Comparison of ENCODE assay signal across 11 cellular contexts in genomic region chr15:60363024-60363674, GRCh38. TPM values are rescaled to one million over a fixed set of nuclear protein-coding genes. Genes with fewer than 3 reads are reported as not detected.
A peak's percentile ranks its signal among the peaks of the same experiment; 100 is the strongest.
DNase-seq lines count a peak whose midpoint lies in the region; ATAC-seq and TF ChIP-seq lines count a peak whose summit lies in the region.
"Had no signal": no experiment of that assay in that cellular context is flagged by ENCODE, and none has a peak within 500 bp of the region (broad histone marks: within the 10 kb centered on the region; RNA-seq: fewer than 3 reads in every experiment).

No MANE protein-coding gene starts in this region.

- H3K9me3 Mint-ChIP-seq in activated CD8-positive, alpha-beta T cell treated with anti-CD3 and anti-CD28 coated beads, Interleukin-2, amount 10 ng/mL, durations not matched to agents 7 days and 5 days (ENCODE audit: insufficient read depth): no peaks in the 10 kb centered on the region
- no peaks in the 10 kb centered on the region for H3K9me3 Mint-ChIP-seq in activated CD8-positive, alpha-beta T cell treated with anti-CD3 and anti-CD28 coated beads for 36 hours

- H3K27ac ChIP-seq in right cardiac atrium (ENCODE audit: low read length) (peak overlapping the region; percentile 67), stomach smooth muscle (ENCODE audit: low read length) (peak overlapping the region; percentile 31)

- no peak for ATAC-seq in activated CD8-positive, alpha-beta T cell treated with anti-CD3 and anti-CD28 coated beads, Interleukin-2, amount 10 ng/mL, durations not matched to agents 7 days and 5 days
- no peak for ATAC-seq in activated CD8-positive, alpha-beta T cell treated with anti-CD3 and anti-CD28 coated beads for 36 hours
- ATAC-seq in right cardiac atrium: no peak

- H3K27ac Mint-ChIP-seq in activated CD8-positive, alpha-beta T cell treated with anti-CD3 and anti-CD28 coated beads, Interleukin-2, amount 10 ng/mL, durations not matched to agents 7 days and 5 days: peak overlapping the region; percentile 48
- H3K27ac Mint-ChIP-seq in activated CD8-positive, alpha-beta T cell treated with anti-CD3 and anti-CD28 coated beads for 36 hours: no peak overlapping the region

- CTCF ChIA-PET in activated CD8-positive, alpha-beta T cell treated with anti-CD3 and anti-CD28 coated beads, Interleukin-2, amount 10 ng/mL, durations not matched to agents 7 days and 5 days (lab: Charles Lee): interaction anchor here (0.8 to 3.5 kb wide), 6 partner anchors 81 to 554 kb away, joined by 3 to 21 read pairs (median 12); no protein-coding TSS in a partner anchor
- CTCF ChIA-PET in activated CD8-positive, alpha-beta T cell treated with anti-CD3 and anti-CD28 coated beads for 36 hours (lab: Charles Lee): interaction anchor here (0.8 to 7.4 kb wide), 4 partner anchors 11 to 158 kb away, joined by 3 to 66 read pairs (median 4); no protein-coding TSS in a partner anchor

- no peak for TF ChIP-seq CTCF in activated CD8-positive, alpha-beta T cell treated with anti-CD3 and anti-CD28 coated beads for 36 hours (IDR thresholded peaks at IDR 0.05)

- intact Hi-C loops in activated CD8-positive, alpha-beta T cell treated with anti-CD3 and anti-CD28 coated beads for 36 hours (cut with micrococcal nuclease): no loop called here
- intact Hi-C loops in right cardiac atrium (cut with DNase I): loop anchor here in 1 of 4 donors (5.0 kb wide), 1 partner anchor 34 kb away; the partner anchor contains the start of gene ANXA2

- peaks cover 26% of the 10 kb centered on the region for H3K4me1 Mint-ChIP-seq in activated CD8-positive, alpha-beta T cell treated with anti-CD3 and anti-CD28 coated beads, Interleukin-2, amount 10 ng/mL, durations not matched to agents 7 days and 5 days (ENCODE audit: low read depth)
- H3K4me1 Mint-ChIP-seq in activated CD8-positive, alpha-beta T cell treated with anti-CD3 and anti-CD28 coated beads for 36 hours (ENCODE audit: low read depth): peaks cover 11% of the 10 kb centered on the region

- DNase-seq in activated CD8-positive, alpha-beta T cell treated with anti-CD3 and anti-CD28 coated beads, Interleukin-2, amount 10 ng/mL, durations not matched to agents 7 days and 5 days: no peak
- DNase-seq in activated CD8-positive, alpha-beta T cell treated with anti-CD3 and anti-CD28 coated beads for 36 hours: no peak
- DNase-seq in SK-N-DZ (ENCODE audit: low spot score) (peak; percentile 70), right cardiac atrium (no peak), amygdala (lab: John Stamatoyannopoulos, UW) (no peak), ureter (ENCODE audit: low spot score) (no peak), Kasumi-1 (lab: John Stamatoyannopoulos, UW) (no peak)
- DNase-seq: cortex of kidney, NCI-H1048, retina had no signal

- H3K4me1 ChIP-seq in right cardiac atrium (ENCODE audit: control insufficient read depth, insufficient read depth, low read length) (peaks cover 7% of the 10 kb centered on the region), stomach smooth muscle (ENCODE audit: control insufficient read depth, insufficient read depth, low read length) (peaks cover 16% of the 10 kb centered on the region)

- peaks cover 6 to 13% of the 10 kb centered on the region in 2 donors for H3K36me3 ChIP-seq in stomach smooth muscle (ENCODE audit: control insufficient read depth in 2 of 2, insufficient read depth in 2 of 2, low read length in 2 of 2)

- H3K9me3 ChIP-seq in right cardiac atrium (ENCODE audit: control insufficient read depth, low read length) (no peaks in the 10 kb centered on the region), stomach smooth muscle (ENCODE audit: control insufficient read depth in 2 of 2, low read length in 2 of 2) (no peaks in the 10 kb centered on the region)

- H3K4me3 ChIP-seq in right cardiac atrium (ENCODE audit: low read length): no peak overlapping the region
- H3K4me3 ChIP-seq in stomach smooth muscle (ENCODE audit: low read length in 2 of 2): peak overlapping the region in 1 of 2 donors; percentile 47

- no peaks in the 10 kb centered on the region for H3K27me3 ChIP-seq in right cardiac atrium (ENCODE audit: control insufficient read depth, insufficient read depth)
- no peaks in the 10 kb centered on the region for H3K27me3 ChIP-seq in stomach smooth muscle (ENCODE audit: control insufficient read depth in 1 of 2, insufficient read depth in 2 of 2, low read length in 2 of 2)

- peaks cover 60% of the 10 kb centered on the region for H3K36me3 Mint-ChIP-seq in activated CD8-positive, alpha-beta T cell treated with anti-CD3 and anti-CD28 coated beads, Interleukin-2, amount 10 ng/mL, durations not matched to agents 7 days and 5 days (ENCODE audit: low read depth)
- peaks cover 5% of the 10 kb centered on the region for H3K36me3 Mint-ChIP-seq in activated CD8-positive, alpha-beta T cell treated with anti-CD3 and anti-CD28 coated beads for 36 hours (ENCODE audit: low read depth)

- POLR2A ChIA-PET in activated CD8-positive, alpha-beta T cell treated with anti-CD3 and anti-CD28 coated beads, Interleukin-2, amount 10 ng/mL, durations not matched to agents 7 days and 5 days (lab: Charles Lee): interaction anchor here (0.7 to 2.4 kb wide), 3 partner anchors 19 to 160 kb away, joined by 3 to 11 read pairs (median 4); partner anchors contain the start of gene ANXA2
- POLR2A ChIA-PET in activated CD8-positive, alpha-beta T cell treated with anti-CD3 and anti-CD28 coated beads for 36 hours (lab: Charles Lee): interaction anchor here (0.7 to 1.9 kb wide), 2 partner anchors 29 to 448 kb away, joined by 3 to 5 read pairs; no protein-coding TSS in a partner anchor

- H3K9ac ChIP-seq in stomach smooth muscle (ENCODE audit: low read length in 2 of 2): no peak overlapping the region

- H3K27me3 Mint-ChIP-seq in activated CD8-positive, alpha-beta T cell treated with anti-CD3 and anti-CD28 coated beads, Interleukin-2, amount 10 ng/mL, durations not matched to agents 7 days and 5 days (ENCODE audit: low read depth): no peaks in the 10 kb centered on the region
- H3K27me3 Mint-ChIP-seq in activated CD8-positive, alpha-beta T cell treated with anti-CD3 and anti-CD28 coated beads for 36 hours: no peaks in the 10 kb centered on the region

- WGBS in right cardiac atrium: 18% methylated on average over 5 of the region's 5 CpGs

- no peak overlapping the region for H3K4me3 Mint-ChIP-seq in activated CD8-positive, alpha-beta T cell treated with anti-CD3 and anti-CD28 coated beads, Interleukin-2, amount 10 ng/mL, durations not matched to agents 7 days and 5 days
- no peak overlapping the region for H3K4me3 Mint-ChIP-seq in activated CD8-positive, alpha-beta T cell treated with anti-CD3 and anti-CD28 coated beads for 36 hours

RNA-seq across cellular contexts. Expression of gene ANXA2, which starts 34.6 kb away (rescaled TPM):
- total RNA-seq in activated CD8-positive, alpha-beta T cell treated with anti-CD3 and anti-CD28 coated beads, Interleukin-2, amount 10 ng/mL, durations not matched to agents 7 days and 5 days: 100 to 1,000 TPM; 368 to 375 TPM
- total RNA-seq in activated CD8-positive, alpha-beta T cell treated with anti-CD3 and anti-CD28 coated beads for 36 hours: 10 to 100 TPM; 57.9 to 60.2 TPM
- polyA plus RNA-seq in SK-N-DZ (2014; cell fraction: cytosol; rRNA removed): 41.3 and 47.6 TPM in 2 replicates
- polyA plus RNA-seq in SK-N-DZ (2014; cell fraction: nucleus; rRNA removed): 24.6 and 24.8 TPM in 2 replicates
- total RNA-seq in right cardiac atrium: 100 to 1,000 TPM; 126 to 293 (median 224) TPM
- 240 TPM for polyA plus RNA-seq in right cardiac atrium
- total RNA-seq in ureter: 684 TPM
